In genomic region chr12:9244894-9245293, GRCh38 we compare ENCODE assay signal across 9 cellular contexts. TPM values are rescaled to one million over a fixed set of nuclear protein-coding genes. Genes with fewer than 3 reads are reported as not detected.
A peak's percentile ranks its signal among the peaks of the same experiment; 100 is the strongest.
DNase-seq lines count a peak whose midpoint lies in the region; ATAC-seq and TF ChIP-seq lines count a peak whose summit lies in the region.
"Had no signal": no experiment of that assay in that cellular context is flagged by ENCODE, and none has a peak within 500 bp of the region (broad histone marks: within the 10 kb centered on the region; RNA-seq: fewer than 3 reads in every experiment).

No MANE protein-coding gene starts in this region.

- peak; percentile 84 for ATAC-seq in GM21447 (IDR thresholded peaks at IDR 0.05; ENCODE audit: unreplicated experiment)
- ATAC-seq in GM21515 (IDR thresholded peaks at IDR 0.05; ENCODE audit: unreplicated experiment) = no peak
- no peak for ATAC-seq in upper lobe of left lung (ENCODE audit: low FRiP score in 2 of 2)
- ATAC-seq in Right ventricle myocardium superior (ENCODE audit: poor library complexity) = no peak

- no peak for TF ChIP-seq CTCF in upper lobe of left lung (IDR thresholded peaks at IDR 0.05)

- intact Hi-C loops in Right ventricle myocardium superior (cut with DNase I) = loop anchor here (5.0 kb wide), 1 partner anchor 128 kb away; the partner anchor contains the start of gene A2M

- DNase-seq in COLO829 (ENCODE audit: low spot score) (peak; percentile 13), globus pallidus (ENCODE audit: low spot score) (peak; percentile 60), SK-N-DZ (ENCODE audit: low spot score) (no peak), upper lobe of left lung (no peak), Right ventricle myocardium superior (no peak)
- DNase-seq in activated CD4-positive, CD25-positive, alpha-beta regulatory T cell treated with anti-CD3 and anti-CD28 coated beads, Interleukin-2, amount 50 U/mL, for 16 hours (ENCODE audit: low read depth, low spot score) = peak; percentile 19
- DNase-seq: BE2C had no signal

- no peak for TF ChIP-seq EP300 in upper lobe of left lung (IDR thresholded peaks at IDR 0.05)

- H3K4me3 ChIP-seq in upper lobe of left lung = no peak overlapping the region

- no peaks in the 10 kb centered on the region for H3K9me3 ChIP-seq in upper lobe of left lung
- H3K9me3 ChIP-seq: BE2C had no signal

- TF ChIP-seq POLR2A in upper lobe of left lung (IDR thresholded peaks at IDR 0.05) = no peak

- no peaks in the 10 kb centered on the region for H3K36me3 ChIP-seq in upper lobe of left lung
- H3K36me3 ChIP-seq: BE2C had no signal

- no peaks in the 10 kb centered on the region for H3K27me3 ChIP-seq in upper lobe of left lung

- no peak overlapping the region for H3K27ac ChIP-seq in upper lobe of left lung

- H3K4me1 ChIP-seq in upper lobe of left lung = no peaks in the 10 kb centered on the region
- H3K4me1 ChIP-seq: BE2C had no signal

- 58 to 67% methylated on average over 6 of the region's 6 CpGs for WGBS in upper lobe of left lung, 2 donors

RNA-seq across cellular contexts. Expression of gene PZP, which starts 36.7 kb away (rescaled TPM):
- polyA plus RNA-seq in SK-N-DZ (2014; cell fraction: cytosol; rRNA removed) = not detected in 2 replicates
- polyA plus RNA-seq in SK-N-DZ (2014; cell fraction: nucleus; rRNA removed) = not detected in 2 replicates
- total RNA-seq in upper lobe of left lung = 1 to 10 TPM; 1.3 to 7.3 (median 2.0) TPM
- 1.3 TPM for total RNA-seq in Right ventricle myocardium superior

Comparison
In these comparisons a context has a peak if more than half of its experiments do, and no peak if none do; other contexts are left out.
1. DNase-seq: peak in COLO829 (single experiment), activated CD4-positive, CD25-positive, alpha-beta regulatory T cell treated with anti-CD3 and anti-CD28 coated beads, Interleukin-2, amount 50 U/mL, for 16 hours (single experiment) and globus pallidus (single experiment); none in SK-N-DZ (single experiment), upper lobe of left lung (0 of 2) and Right ventricle myocardium superior (single experiment).